In genomic region chr4:24793219-24794005, GRCh38 we compare ENCODE assay signal across 12 cellular contexts. TPM values are rescaled to one million over a fixed set of nuclear protein-coding genes. Genes with fewer than 3 reads are reported as not detected.
DNase-seq lines count a peak whose midpoint lies in the region; ATAC-seq and TF ChIP-seq lines count a peak whose summit lies in the region.
"Had no signal": no experiment of that assay in that cellular context is flagged by ENCODE, and none has a peak within 500 bp of the region (broad histone marks: within the 10 kb centered on the region; RNA-seq: fewer than 3 reads in every experiment).

No MANE protein-coding gene starts in this region.

- ATAC-seq in lower lobe of right lung, result no peak
- ATAC-seq in HG02763 (IDR thresholded peaks at IDR 0.05; ENCODE audit: unreplicated experiment), result no peak

- CTCF ChIA-PET in AG04450 (lab: Charles Lee), result interaction anchor here (0.6 to 1.4 kb wide), 6 partner anchors 16 to 519 kb away, joined by 3 to 4 read pairs (median 3); partner anchors contain the start of gene ZCCHC4

- H3K4me1 ChIP-seq in lower lobe of right lung, result peaks cover 23% of the 10 kb centered on the region

- intact Hi-C loops in lower lobe of right lung (cut with DNase I) (no loop called here), posterior vena cava (cut with DNase I) (loop anchor here in 1 of 2 donors (5.0 to 10.0 kb wide), 2 partner anchors 56 to 209 kb away; partner anchors contain the start of gene DHX15)

- in situ Hi-C loops in brain microvascular endothelial cell (cut with HindIII; ENCODE audit: low pct_ligation_motif_present, low sequenced_read_pairs), result no loop called here

- H3K36me3 ChIP-seq in brain microvascular endothelial cell (replicated peaks) (no peaks in the 10 kb centered on the region), lower lobe of right lung (no peaks in the 10 kb centered on the region)
- H3K36me3 ChIP-seq: SJSA1 had no signal

- TF ChIP-seq CTCF in AG04450 (IDR thresholded peaks at IDR 0.05; ENCODE audit: low read depth, low read length) (peak; percentile 46), HFF-Myc (IDR thresholded peaks at IDR 0.05; ENCODE audit: low read depth, low read length, missing control alignments) (peak; percentile 42), brain microvascular endothelial cell (IDR thresholded peaks at IDR 0.05; ENCODE audit: low read depth, low read length, missing control alignments) (peak; percentile 63), lower lobe of right lung (IDR thresholded peaks at IDR 0.05) (peak; percentile 20)

- DNase-seq in AG04450 (ENCODE audit: low read depth, low spot score) (no peak), HFF-Myc (ENCODE audit: extremely low read depth, low read depth) (no peak), brain microvascular endothelial cell (peak; percentile 29), lower lobe of right lung (no peak), OCI-M1 (lab: John Stamatoyannopoulos, UW) (no peak), posterior vena cava (ENCODE audit: low spot score) (no peak), C1 segment of cervical spinal cord (lab: John Stamatoyannopoulos, UW) (no peak)
- DNase-seq: GF-D8; retina; stimulated activated naive CD4-positive, alpha-beta T cell had no signal

- H3K9me3 ChIP-seq in AG04450 (ENCODE audit: control insufficient read depth, insufficient read depth, low read length), result no peaks in the 10 kb centered on the region
- H3K9me3 ChIP-seq in lower lobe of right lung, result no peaks in the 10 kb centered on the region
- H3K9me3 ChIP-seq: SJSA1 had no signal

- H3K27me3 ChIP-seq in AG04450 (ENCODE audit: control insufficient read depth, insufficient read depth, low read length) (no peaks in the 10 kb centered on the region), brain microvascular endothelial cell (replicated peaks) (no peaks in the 10 kb centered on the region), lower lobe of right lung (ENCODE audit: low read depth) (no peaks in the 10 kb centered on the region)
- H3K27me3 ChIP-seq: SJSA1 had no signal

- H3K4me3 ChIP-seq in AG04450 (ENCODE audit: low read depth, low read length) (no peak overlapping the region), HFF-Myc (replicated peaks; ENCODE audit: low read depth, low read length) (no peak overlapping the region), brain microvascular endothelial cell (ENCODE audit: low read depth, low read length) (no peak overlapping the region), lower lobe of right lung (no peak overlapping the region)
- H3K4me3 ChIP-seq: SJSA1 had no signal

- H3K27ac ChIP-seq in AG04450 (ENCODE audit: low read depth, low read length), result no peak overlapping the region
- H3K27ac ChIP-seq in brain microvascular endothelial cell, result no peak overlapping the region
- H3K27ac ChIP-seq in lower lobe of right lung, result no peak overlapping the region
- H3K27ac ChIP-seq: SJSA1 had no signal

- POLR2A ChIA-PET in AG04450 (lab: Yijun Ruan, JAX), result no interaction called here

RNA-seq across cellular contexts. Expression of gene SOD3, which starts 2.0 kb away (rescaled TPM):
- 3.8 and 6.7 TPM in 2 replicates for polyA plus RNA-seq in AG04450 (2011; rRNA removed)
- 0.61 and 0.92 TPM in 2 replicates for polyA minus RNA-seq in AG04450 (2011; rRNA and poly(A)+ RNA removed)
- total RNA-seq in lower lobe of right lung (111 TPM), posterior vena cava (100 to 1,000 TPM; 289 to 415 TPM)
